ENCODE assay signal across 19 cellular contexts in genomic region chr18:60060578-60060977, GRCh38.
"Had no signal": no experiment of that assay in that cellular context is flagged by ENCODE, and none has a peak within 500 bp of the region (broad histone marks: within the 10 kb centered on the region; RNA-seq: fewer than 3 reads in every experiment).

No MANE protein-coding gene starts in this region.

- DNase-seq: activated CD8-positive, alpha-beta memory T cell treated with anti-CD3 and anti-CD28 coated beads, Interleukin-2, amount 50 U/mL, for 48 hours; activated CD8-positive, alpha-beta T cell treated with anti-CD3 and anti-CD28 coated beads for 36 hours; activated naive CD4-positive, alpha-beta T cell; activated naive CD8-positive, alpha-beta T cell treated with anti-CD3 and anti-CD28 coated beads, Interleukin-2, amount 50 U/mL, for 24 hours; cortex of kidney; effector memory CD4-positive, alpha-beta T cell; glutamatergic neuron; mucosa of descending colon; right lobe of liver; spleen; stimulated activated CD4-positive, alpha-beta T cell treated with anti-CD3 and anti-CD28 coated beads, Interleukin-2, amount 100 ng/mL, for 24 hours; stimulated activated naive CD4-positive, alpha-beta T cell; substantia nigra had no signal

- ATAC-seq: activated CD8-positive, alpha-beta T cell treated with anti-CD3 and anti-CD28 coated beads for 36 hours; activated naive CD8-positive, alpha-beta T cell treated with anti-CD3 and anti-CD28 coated beads, Interleukin-2, amount 50 U/mL, for 24 hours; mucosa of descending colon; natural killer cell treated with Interleukin-12 subunit alpha and Interleukin-12 subunit beta and Interleukin-15 and Interleukin-18, amount 100 ng/mL, for 72 hours; right lobe of liver had no signal

- H3K9me3 ChIP-seq: mucosa of descending colon, right lobe of liver, spleen had no signal

- H3K27ac ChIP-seq: epithelial cell of prostate, right lobe of liver, spleen, VCaP had no signal

- H3K4me1 ChIP-seq: right lobe of liver, spleen had no signal

- H3K36me3 ChIP-seq: right lobe of liver, spleen had no signal

- H3K4me3 Mint-ChIP-seq: activated CD8-positive, alpha-beta T cell treated with anti-CD3 and anti-CD28 coated beads for 36 hours; activated naive CD8-positive, alpha-beta T cell treated with anti-CD3 and anti-CD28 coated beads, Interleukin-2, amount 50 U/mL, for 24 hours; activated T-helper 1 cell treated with anti-CD3 and anti-CD28 coated beads, Interleukin-12 subunit alpha, Interleukin-12 subunit beta, Interleukin-2, Interleukin-4 antibody, amounts not matched to agents 30 ng/mL and 10 ng/mL and 1 ng/mL, durations not matched to agents 14 hours and 24 hours and 36 hours; central memory CD8-positive, alpha-beta T cell; natural killer cell treated with Interleukin-12 subunit alpha and Interleukin-12 subunit beta and Interleukin-15 and Interleukin-18, amount 100 ng/mL, for 72 hours; type B pancreatic cell had no signal

- H3K4me3 ChIP-seq: mucosa of descending colon, right lobe of liver, spleen had no signal

- H3K27me3 ChIP-seq: right lobe of liver had no signal

- H3K9me3 Mint-ChIP-seq: activated CD8-positive, alpha-beta T cell treated with anti-CD3 and anti-CD28 coated beads for 36 hours; activated naive CD8-positive, alpha-beta T cell treated with anti-CD3 and anti-CD28 coated beads, Interleukin-2, amount 50 U/mL, for 24 hours; activated T-helper 1 cell treated with anti-CD3 and anti-CD28 coated beads, Interleukin-12 subunit alpha, Interleukin-12 subunit beta, Interleukin-2, Interleukin-4 antibody, amounts not matched to agents 30 ng/mL and 10 ng/mL and 1 ng/mL, durations not matched to agents 14 hours and 24 hours and 36 hours; central memory CD8-positive, alpha-beta T cell; type B pancreatic cell had no signal

- H3K4me1 Mint-ChIP-seq: activated naive CD8-positive, alpha-beta T cell treated with anti-CD3 and anti-CD28 coated beads, Interleukin-2, amount 50 U/mL, for 24 hours; central memory CD8-positive, alpha-beta T cell had no signal

- H3K27ac Mint-ChIP-seq: activated CD8-positive, alpha-beta T cell treated with anti-CD3 and anti-CD28 coated beads for 36 hours; activated naive CD8-positive, alpha-beta T cell treated with anti-CD3 and anti-CD28 coated beads, Interleukin-2, amount 50 U/mL, for 24 hours; activated T-helper 1 cell treated with anti-CD3 and anti-CD28 coated beads, Interleukin-12 subunit alpha, Interleukin-12 subunit beta, Interleukin-2, Interleukin-4 antibody, amounts not matched to agents 30 ng/mL and 10 ng/mL and 1 ng/mL, durations not matched to agents 14 hours and 24 hours and 36 hours; natural killer cell treated with Interleukin-12 subunit alpha and Interleukin-12 subunit beta and Interleukin-15 and Interleukin-18, amount 100 ng/mL, for 72 hours; type B pancreatic cell had no signal

- H3K36me3 Mint-ChIP-seq: natural killer cell treated with Interleukin-12 subunit alpha and Interleukin-12 subunit beta and Interleukin-15 and Interleukin-18, amount 100 ng/mL, for 72 hours; type B pancreatic cell had no signal
